31 cellular contexts compared by ENCODE assay signal in the genomic region with DNA sequence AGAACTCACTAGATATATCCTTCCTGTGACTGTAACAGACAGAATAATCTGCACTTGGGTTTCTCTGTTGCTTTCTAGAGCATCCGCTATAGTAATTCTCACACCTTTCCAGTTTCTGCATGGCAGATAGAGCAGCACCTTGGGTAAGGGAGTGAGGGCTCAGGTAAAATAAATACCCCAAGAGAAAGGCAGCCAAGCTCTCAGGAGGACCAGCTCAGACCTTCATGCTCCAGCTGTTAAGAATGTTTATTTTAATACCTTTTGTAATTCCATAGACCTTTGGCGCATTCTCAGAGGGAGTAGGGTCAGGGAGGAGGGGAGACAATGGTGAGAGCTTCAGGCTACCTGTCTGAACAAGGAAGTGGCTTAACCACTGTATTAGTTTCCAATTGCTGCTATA. TPM values are rescaled to one million over a fixed set of nuclear protein-coding genes. Genes with fewer than 3 reads are reported as not detected.
"Had no signal": no experiment of that assay in that cellular context is flagged by ENCODE, and none has a peak within 500 bp of the region (broad histone marks: within the 10 kb centered on the region; RNA-seq: fewer than 3 reads in every experiment).

No MANE protein-coding gene starts in this region.

- H3K4me1 ChIP-seq: ascending aorta, body of pancreas, Peyer's patch, SJCRH30 had no signal

- H3K27me3 ChIP-seq: ascending aorta, body of pancreas, Peyer's patch, SJCRH30 had no signal

- H3K27ac Mint-ChIP-seq: activated CD8-positive, alpha-beta T cell treated with anti-CD3 and anti-CD28 coated beads, Interleukin-2, amount 10 ng/mL, durations not matched to agents 7 days and 5 days; activated naive CD4-positive, alpha-beta T cell treated with anti-CD3 and anti-CD28 coated beads, Interleukin-2, amount 50 U/mL, for 72 hours; activated naive CD8-positive, alpha-beta T cell treated with anti-CD3 and anti-CD28 coated beads, Interleukin-2, amount 50 U/mL, for 24 hours; activated T-helper 1 cell treated with anti-CD3 and anti-CD28 coated beads, Interleukin-12 subunit alpha, Interleukin-12 subunit beta, Interleukin-2, Interleukin-4 antibody, amounts not matched to agents 30 ng/mL and 10 ng/mL and 1 ng/mL, durations not matched to agents 14 hours and 24 hours and 36 hours had no signal

- H3K4me3 Mint-ChIP-seq: activated CD8-positive, alpha-beta T cell treated with anti-CD3 and anti-CD28 coated beads, Interleukin-2, amount 10 ng/mL, durations not matched to agents 7 days and 5 days; activated naive CD8-positive, alpha-beta T cell treated with anti-CD3 and anti-CD28 coated beads, Interleukin-2, amount 50 U/mL, for 24 hours; activated T-helper 1 cell treated with anti-CD3 and anti-CD28 coated beads, Interleukin-12 subunit alpha, Interleukin-12 subunit beta, Interleukin-2, Interleukin-4 antibody, amounts not matched to agents 30 ng/mL and 10 ng/mL and 1 ng/mL, durations not matched to agents 14 hours and 24 hours and 36 hours had no signal

- H3K4me3 ChIP-seq: ascending aorta, body of pancreas, Peyer's patch, SJCRH30 had no signal

- H3K4me1 Mint-ChIP-seq: activated naive CD8-positive, alpha-beta T cell treated with anti-CD3 and anti-CD28 coated beads, Interleukin-2, amount 50 U/mL, for 24 hours had no signal

- H3K27ac ChIP-seq: ascending aorta, body of pancreas, Peyer's patch, RWPE1, SJCRH30 had no signal

- H3K9me3 ChIP-seq: ascending aorta, body of pancreas, Peyer's patch, SJCRH30, SK-N-SH had no signal

- DNase-seq: activated CD4-positive, alpha-beta T cell treated with anti-CD3 and anti-CD28 coated beads for 48 hours; activated CD4-positive, alpha-beta T cell treated with anti-CD3 and anti-CD28 coated beads, Interleukin-2, amount 50 U/mL, for 4 hours; activated CD4-positive, CD25-positive, alpha-beta regulatory T cell treated with anti-CD3 and anti-CD28 coated beads, Interleukin-2, amount 50 U/mL, for 72 hours; activated CD8-positive, alpha-beta memory T cell treated with anti-CD3 and anti-CD28 coated beads, Interleukin-2, amount 50 U/mL, for 48 hours; activated CD8-positive, alpha-beta T cell treated with anti-CD3 and anti-CD28 coated beads, Interleukin-2, amount 10 ng/mL, durations not matched to agents 7 days and 5 days; activated effector memory CD4-positive, alpha-beta T cell treated with Interleukin-2 at 50 U/mL for 16 hours; activated naive CD4-positive, alpha-beta T cell; activated naive CD8-positive, alpha-beta T cell treated with anti-CD3 and anti-CD28 coated beads, Interleukin-2, amount 50 U/mL, for 24 hours; activated T-cell treated with anti-CD3 and anti-CD28 coated beads, Interleukin-2, amount 50 U/mL, for 1 hour; amniotic stem cell; body of pancreas; central memory CD4-positive, alpha-beta T cell; KG1; NCI-H1048; NCI-H1694; NCI-H2081; NCI-H2171 treated with DMSO at 0.1 percent for 48 hours; NCI-H345; NCI-H510A; NCI-H526 treated with DMSO at 0.1 percent for 48 hours; NK-92 treated with Interleukin-12 subunit alpha and Interleukin-12 subunit beta, amount 100 ng/mL, for 24 hours; Peyer's patch; Right ventricle myocardium superior; SJCRH30; SK-N-SH; T-helper 1 cell had no signal

- H3K36me3 ChIP-seq: ascending aorta, Peyer's patch, SJCRH30 had no signal

RNA-seq across cellular contexts. Expression of gene TMEM178A, which starts 16.2 kb away (rescaled TPM):
- total RNA-seq: activated CD8-positive, alpha-beta T cell treated with anti-CD3 and anti-CD28 coated beads, Interleukin-2, amount 10 ng/mL, durations not matched to agents 7 days and 5 days; activated T-helper 1 cell treated with anti-CD3 and anti-CD28 coated beads, Interleukin-12 subunit alpha, Interleukin-12 subunit beta, Interleukin-2, Interleukin-4 antibody, amounts not matched to agents 30 ng/mL and 10 ng/mL and 1 ng/mL, durations not matched to agents 14 hours and 24 hours and 36 hours; T-helper 2 cell treated with Interferon-gamma antibody and Interleukin-4, amounts not matched to agents 100 ng/mL and 5 ng/mL, for 36 hours had no signal
